In the genomic region with DNA sequence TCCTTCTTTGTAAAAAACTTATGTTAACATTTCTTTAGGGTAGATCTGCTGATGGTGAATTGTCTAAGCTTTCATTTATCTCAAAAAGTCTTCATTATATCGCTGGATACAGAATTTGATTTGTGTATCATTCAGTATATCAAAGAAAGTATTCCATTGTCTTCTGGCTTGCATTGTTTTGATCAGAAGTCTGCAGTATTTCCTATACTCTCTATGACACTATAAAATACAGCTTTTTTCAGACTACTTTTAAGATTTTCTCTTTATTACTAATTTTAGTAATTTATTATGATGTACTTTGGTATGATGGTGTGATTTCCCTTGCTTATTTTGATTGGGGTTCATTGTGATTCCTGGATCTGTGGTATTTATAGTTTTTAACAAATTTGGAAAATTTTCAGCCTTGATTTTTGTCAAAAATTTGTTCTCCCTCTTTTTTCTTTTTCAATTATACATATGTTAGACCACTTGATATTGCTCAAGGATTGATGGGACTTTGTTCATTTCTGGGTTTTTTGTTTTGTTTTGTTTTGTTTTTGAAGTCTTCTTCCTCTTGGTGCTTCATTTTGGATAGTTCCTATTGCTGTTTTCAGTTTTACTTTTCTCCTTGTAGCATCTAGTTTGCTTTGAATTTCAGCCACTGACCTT, we compare ENCODE assay signal across 18 cellular contexts.
DNase-seq lines count a peak whose midpoint lies in the region; ATAC-seq and TF ChIP-seq lines count a peak whose summit lies in the region.
"Had no signal": no experiment of that assay in that cellular context is flagged by ENCODE, and none has a peak within 500 bp of the region (broad histone marks: within the 10 kb centered on the region; RNA-seq: fewer than 3 reads in every experiment).

No MANE protein-coding gene starts in this region.

- peaks cover 41% of the 10 kb centered on the region for H3K9me3 Mint-ChIP-seq in activated CD8-positive, alpha-beta T cell treated with anti-CD3 and anti-CD28 coated beads, Interleukin-2, amount 10 ng/mL, durations not matched to agents 7 days and 5 days (ENCODE audit: insufficient read depth)
- peaks cover 55% of the 10 kb centered on the region for H3K9me3 Mint-ChIP-seq in activated T-helper 1 cell treated with anti-CD3 and anti-CD28 coated beads, Interleukin-12 subunit alpha, Interleukin-12 subunit beta, Interleukin-2, Interleukin-4 antibody, amounts not matched to agents 30 ng/mL and 10 ng/mL and 1 ng/mL, durations not matched to agents 14 hours and 24 hours and 36 hours

- no peaks in the 10 kb centered on the region for H3K9me3 ChIP-seq in fibroblast of lung (ENCODE audit: control insufficient read depth, insufficient read depth, low read depth, low read length)
- H3K9me3 ChIP-seq in T-helper 17 cell (ENCODE audit: control insufficient read depth, low read length, poor library complexity, severe bottlenecking): peaks cover 18% of the 10 kb centered on the region

- no peak overlapping the region for H3K27ac Mint-ChIP-seq in activated CD8-positive, alpha-beta T cell treated with anti-CD3 and anti-CD28 coated beads, Interleukin-2, amount 10 ng/mL, durations not matched to agents 7 days and 5 days
- no peak overlapping the region for H3K27ac Mint-ChIP-seq in activated T-helper 1 cell treated with anti-CD3 and anti-CD28 coated beads, Interleukin-12 subunit alpha, Interleukin-12 subunit beta, Interleukin-2, Interleukin-4 antibody, amounts not matched to agents 30 ng/mL and 10 ng/mL and 1 ng/mL, durations not matched to agents 14 hours and 24 hours and 36 hours
- H3K27ac Mint-ChIP-seq in T-helper 17 cell: no peak overlapping the region
- H3K27ac Mint-ChIP-seq: activated T-cell treated with anti-CD3 and anti-CD28 coated beads, Interleukin-2, amount 50 U/mL, for 72 hours had no signal

- H3K9ac ChIP-seq in fibroblast of lung (ENCODE audit: insufficient read depth, low read length): no peak overlapping the region

- no peaks in the 10 kb centered on the region for H3K4me1 ChIP-seq in fibroblast of lung (ENCODE audit: control insufficient read depth, extremely low read depth, insufficient read depth, low read length)

- in situ Hi-C loops in GM13976 (cut with MboI; ENCODE audit: low sequenced_read_pairs, unreplicated experiment): no loop called here

- POLR2A ChIA-PET in activated CD8-positive, alpha-beta T cell treated with anti-CD3 and anti-CD28 coated beads, Interleukin-2, amount 10 ng/mL, durations not matched to agents 7 days and 5 days (lab: Charles Lee): no interaction called here

- no peak overlapping the region for H3K4me3 Mint-ChIP-seq in activated CD8-positive, alpha-beta T cell treated with anti-CD3 and anti-CD28 coated beads, Interleukin-2, amount 10 ng/mL, durations not matched to agents 7 days and 5 days
- no peak overlapping the region for H3K4me3 Mint-ChIP-seq in activated T-helper 1 cell treated with anti-CD3 and anti-CD28 coated beads, Interleukin-12 subunit alpha, Interleukin-12 subunit beta, Interleukin-2, Interleukin-4 antibody, amounts not matched to agents 30 ng/mL and 10 ng/mL and 1 ng/mL, durations not matched to agents 14 hours and 24 hours and 36 hours
- no peak overlapping the region for H3K4me3 Mint-ChIP-seq in T-helper 17 cell
- H3K4me3 Mint-ChIP-seq: activated T-cell treated with anti-CD3 and anti-CD28 coated beads, Interleukin-2, amount 50 U/mL, for 72 hours; CD4-positive, alpha-beta memory T cell had no signal

- peaks cover 2% of the 10 kb centered on the region for H3K4me1 Mint-ChIP-seq in activated CD8-positive, alpha-beta T cell treated with anti-CD3 and anti-CD28 coated beads, Interleukin-2, amount 10 ng/mL, durations not matched to agents 7 days and 5 days (ENCODE audit: low read depth)
- no peaks in the 10 kb centered on the region for H3K4me1 Mint-ChIP-seq in activated T-helper 1 cell treated with anti-CD3 and anti-CD28 coated beads, Interleukin-12 subunit alpha, Interleukin-12 subunit beta, Interleukin-2, Interleukin-4 antibody, amounts not matched to agents 30 ng/mL and 10 ng/mL and 1 ng/mL, durations not matched to agents 14 hours and 24 hours and 36 hours (ENCODE audit: low read depth)
- H3K4me1 Mint-ChIP-seq in T-helper 17 cell: no peaks in the 10 kb centered on the region

- no peaks in the 10 kb centered on the region for H3K79me2 ChIP-seq in fibroblast of lung (ENCODE audit: control insufficient read depth, insufficient read depth, low read length)

- CTCF ChIA-PET in activated CD8-positive, alpha-beta T cell treated with anti-CD3 and anti-CD28 coated beads, Interleukin-2, amount 10 ng/mL, durations not matched to agents 7 days and 5 days (lab: Charles Lee): interaction anchor here (1.4 kb wide), 1 partner anchor 172 kb away, joined by 4 read pairs; no protein-coding TSS in a partner anchor

- H3K36me3 ChIP-seq in fibroblast of lung (ENCODE audit: control insufficient read depth, insufficient read depth, low read length): no peaks in the 10 kb centered on the region
- H3K36me3 ChIP-seq: adrenal gland had no signal

- no peak for ATAC-seq in activated CD8-positive, alpha-beta T cell treated with anti-CD3 and anti-CD28 coated beads, Interleukin-2, amount 10 ng/mL, durations not matched to agents 7 days and 5 days
- ATAC-seq in GM18502 (IDR thresholded peaks at IDR 0.05; ENCODE audit: poor library complexity, unreplicated experiment) (no peak), T-helper 17 cell (no peak)
- ATAC-seq: activated T-cell treated with anti-CD3 and anti-CD28 coated beads, Interleukin-2, amount 50 U/mL, for 72 hours had no signal

- H4K20me1 ChIP-seq in fibroblast of lung (ENCODE audit: control insufficient read depth, extremely low read depth, insufficient read depth, low read length): no peaks in the 10 kb centered on the region

- peak; percentile 34 for DNase-seq in CD1c-positive myeloid dendritic cell (ENCODE audit: extremely low spot score)
- DNase-seq in GM13976 (ENCODE audit: low spot score): no peak
- DNase-seq in RKO (ENCODE audit: low spot score): peak; percentile 33
- DNase-seq in fibroblast of lung (ENCODE audit: low read depth in 2 of 2): peak; percentile 40 to 63
- DNase-seq in activated CD8-positive, alpha-beta T cell treated with anti-CD3 and anti-CD28 coated beads, Interleukin-2, amount 10 ng/mL, durations not matched to agents 7 days and 5 days: no peak
- DNase-seq in activated T-helper 1 cell treated with anti-CD3 and anti-CD28 coated beads, Interleukin-12 subunit alpha, Interleukin-12 subunit beta, Interleukin-2, Interleukin-4 antibody, amounts not matched to agents 30 ng/mL and 10 ng/mL and 1 ng/mL, durations not matched to agents 14 hours and 24 hours and 36 hours (ENCODE audit: low spot score): no peak
- DNase-seq in T-helper 17 cell: no peak
- DNase-seq: activated CD4-positive, alpha-beta T cell treated with anti-CD3 and anti-CD28 coated beads for 48 hours; activated T-cell treated with anti-CD3 and anti-CD28 coated beads, Interleukin-2, amount 50 U/mL, for 72 hours; adrenal gland; H7; NCI-H1694; NK-92 treated with Interleukin-12 subunit alpha and Interleukin-12 subunit beta, amount 100 ng/mL, for 24 hours; nucleus accumbens; stimulated activated CD4-positive, alpha-beta T cell treated with anti-CD3 and anti-CD28 coated beads, Interleukin-12 subunit alpha, Interleukin-12 subunit beta, amount 100 ng/mL, for 4 hours had no signal

- H2AFZ ChIP-seq in fibroblast of lung (ENCODE audit: low read length): no peak overlapping the region

- H3K27ac ChIP-seq in fibroblast of lung (ENCODE audit: insufficient read depth, low read length): no peak overlapping the region
- H3K27ac ChIP-seq: adrenal gland, coronary artery had no signal

- intact Hi-C loops in activated T-helper 1 cell treated with anti-CD3 and anti-CD28 coated beads, Interleukin-12 subunit alpha, Interleukin-12 subunit beta, Interleukin-2, Interleukin-4 antibody, amounts not matched to agents 30 ng/mL and 10 ng/mL and 1 ng/mL, durations not matched to agents 14 hours and 24 hours and 36 hours (cut with micrococcal nuclease): no loop called here

- H3K4me3 ChIP-seq in fibroblast of lung (replicated peaks in 1 of 4; ENCODE audit: control extremely low read depth in 1 of 4, insufficient read depth in 1 of 4, low read depth in 3 of 4, low read length in 4 of 4): no peak overlapping the region
- H3K4me3 ChIP-seq: adrenal gland, coronary artery had no signal

- H3K27me3 Mint-ChIP-seq in activated CD8-positive, alpha-beta T cell treated with anti-CD3 and anti-CD28 coated beads, Interleukin-2, amount 10 ng/mL, durations not matched to agents 7 days and 5 days (ENCODE audit: low read depth): no peaks in the 10 kb centered on the region
- no peaks in the 10 kb centered on the region for H3K27me3 Mint-ChIP-seq in activated T-helper 1 cell treated with anti-CD3 and anti-CD28 coated beads, Interleukin-12 subunit alpha, Interleukin-12 subunit beta, Interleukin-2, Interleukin-4 antibody, amounts not matched to agents 30 ng/mL and 10 ng/mL and 1 ng/mL, durations not matched to agents 14 hours and 24 hours and 36 hours (ENCODE audit: insufficient read depth)
- H3K27me3 Mint-ChIP-seq in T-helper 17 cell: no peaks in the 10 kb centered on the region
- H3K27me3 Mint-ChIP-seq: CD4-positive, alpha-beta memory T cell had no signal

- H3K27me3 ChIP-seq in fibroblast of lung (ENCODE audit: control insufficient read depth, insufficient read depth, low read length): no peaks in the 10 kb centered on the region
- H3K27me3 ChIP-seq: adrenal gland had no signal

- H3K36me3 Mint-ChIP-seq in activated CD8-positive, alpha-beta T cell treated with anti-CD3 and anti-CD28 coated beads, Interleukin-2, amount 10 ng/mL, durations not matched to agents 7 days and 5 days (ENCODE audit: low read depth): peaks cover 21% of the 10 kb centered on the region
- H3K36me3 Mint-ChIP-seq in activated T-helper 1 cell treated with anti-CD3 and anti-CD28 coated beads, Interleukin-12 subunit alpha, Interleukin-12 subunit beta, Interleukin-2, Interleukin-4 antibody, amounts not matched to agents 30 ng/mL and 10 ng/mL and 1 ng/mL, durations not matched to agents 14 hours and 24 hours and 36 hours (ENCODE audit: low read depth): peaks cover 11% of the 10 kb centered on the region
- H3K36me3 Mint-ChIP-seq in T-helper 17 cell (ENCODE audit: low read depth): no peaks in the 10 kb centered on the region

- TF ChIP-seq CTCF in GM13976 (IDR thresholded peaks at IDR 0.05; ENCODE audit: borderline replicate concordance, control extremely low read depth, extremely low read depth, insufficient read depth, missing control alignments) (peak; percentile 1), fibroblast of lung (conservative IDR thresholded peaks at IDR 0.05 in 1 of 2, IDR thresholded peaks at IDR 0.05 in 1 of 2; ENCODE audit: low read depth in 1 of 2, low read length in 2 of 2) (no peak)

- no peak overlapping the region for H3K4me2 ChIP-seq in fibroblast of lung (ENCODE audit: extremely low read depth, insufficient read depth, low read length)

Comparison
In these comparisons a context has a peak if more than half of its experiments do, and no peak if none do; other contexts are left out.
1. DNase-seq: peak in CD1c-positive myeloid dendritic cell (single experiment), RKO (single experiment) and fibroblast of lung (2 of 2); none in GM13976 (single experiment), activated CD8-positive, alpha-beta T cell treated with anti-CD3 and anti-CD28 coated beads, Interleukin-2, amount 10 ng/mL, durations not matched to agents 7 days and 5 days (single experiment), activated T-helper 1 cell treated with anti-CD3 and anti-CD28 coated beads, Interleukin-12 subunit alpha, Interleukin-12 subunit beta, Interleukin-2, Interleukin-4 antibody, amounts not matched to agents 30 ng/mL and 10 ng/mL and 1 ng/mL, durations not matched to agents 14 hours and 24 hours and 36 hours (single experiment) and T-helper 17 cell (0 of 3).